8 cellular contexts compared by ENCODE assay signal in genomic region chr3:28348286-28348636, GRCh38. TPM values are rescaled to one million over a fixed set of nuclear protein-coding genes. Genes with fewer than 3 reads are reported as not detected.
DNase-seq lines count a peak whose midpoint lies in the region; TF ChIP-seq lines count a peak whose summit lies in the region.

No MANE protein-coding gene starts in this region.

- peak overlapping the region; percentile 98 for H3K9ac ChIP-seq in Karpas-422 (ENCODE audit: low read length)

- peak overlapping the region; percentile 95 for H3K4me3 Mint-ChIP-seq in dendritic cell treated with granulocyte-macrophage colony-stimulating factor and Interleukin-4, amounts not matched to agents 40 ng/mL and 50 ng/mL, for 4 days

- peak overlapping the region; percentile 100 for H3K27ac Mint-ChIP-seq in dendritic cell treated with granulocyte-macrophage colony-stimulating factor and Interleukin-4, amounts not matched to agents 40 ng/mL and 50 ng/mL, for 4 days

- no peak for TF ChIP-seq CTCF in vagina (IDR thresholded peaks at IDR 0.05)

- H3K27ac ChIP-seq in Karpas-422 (ENCODE audit: low read length) (peak overlapping the region; percentile 68; the same call in 1 of the 2 replicates), vagina (peak overlapping the region; percentile 99)

- no peaks in the 10 kb centered on the region for H3K9me2 ChIP-seq in Karpas-422 (replicated peaks; ENCODE audit: insufficient read depth, low read length)

- H3K27me3 Mint-ChIP-seq in dendritic cell treated with granulocyte-macrophage colony-stimulating factor and Interleukin-4, amounts not matched to agents 40 ng/mL and 50 ng/mL, for 4 days: no peaks in the 10 kb centered on the region

- no peaks in the 10 kb centered on the region; the same call in 1 of the 2 replicates for H4K20me1 ChIP-seq in Karpas-422 (ENCODE audit: insufficient read depth, low read depth, low read length)

- DNase-seq in NCI-H146 treated with DMSO at 0.1 percent for 48 hours (lab: John Stamatoyannopoulos, UW; ENCODE audit: unreplicated experiment): peak; percentile 25
- DNase-seq in NCI-H146 (lab: John Stamatoyannopoulos, UW): no peak
- no peak for DNase-seq in Karpas-422
- peak in 1 of 2 donors; percentile 94 for DNase-seq in vagina (ENCODE audit: extremely low spot score in 2 of 2)
- DNase-seq in NCI-H128 (lab: John Stamatoyannopoulos, UW; ENCODE audit: unreplicated experiment): no peak
- DNase-seq in kidney tubule cell (ENCODE audit: low spot score): no peak

- H3K27me3 ChIP-seq in Karpas-422 (ENCODE audit: low read length) (no peaks in the 10 kb centered on the region), mononuclear cell (ENCODE audit: insufficient read depth, low read length) (no peaks in the 10 kb centered on the region), vagina (no peaks in the 10 kb centered on the region)

- H3K36me3 ChIP-seq in Karpas-422 (ENCODE audit: insufficient read depth, low read length) (no peaks in the 10 kb centered on the region), vagina (peaks cover 0 to 9% of the 10 kb centered on the region in 2 donors)

- H3K4me1 Mint-ChIP-seq in dendritic cell treated with granulocyte-macrophage colony-stimulating factor and Interleukin-4, amounts not matched to agents 40 ng/mL and 50 ng/mL, for 4 days (ENCODE audit: low read depth): peaks cover 39% of the 10 kb centered on the region

- H3K9me3 Mint-ChIP-seq in dendritic cell treated with granulocyte-macrophage colony-stimulating factor and Interleukin-4, amounts not matched to agents 40 ng/mL and 50 ng/mL, for 4 days: peaks cover 14% of the 10 kb centered on the region

- H3K4me3 ChIP-seq in Karpas-422 (ENCODE audit: low read length) (peak overlapping the region; percentile 95), mononuclear cell (ENCODE audit: low read length) (peak overlapping the region; percentile 85), vagina (peak overlapping the region; percentile 62 to 82)

- H3K79me2 ChIP-seq in Karpas-422 (ENCODE audit: low read length): peaks cover 57% of the 10 kb centered on the region

- TF ChIP-seq POLR2A in vagina (IDR thresholded peaks at IDR 0.05): peak in 1 of 2 donors; percentile 6

- peak overlapping the region; percentile 95 for H2AFZ ChIP-seq in Karpas-422 (ENCODE audit: low read length)

- peaks cover 46% of the 10 kb centered on the region for H3K36me3 Mint-ChIP-seq in dendritic cell treated with granulocyte-macrophage colony-stimulating factor and Interleukin-4, amounts not matched to agents 40 ng/mL and 50 ng/mL, for 4 days (ENCODE audit: low read depth)

- H3K9me3 ChIP-seq in Karpas-422 (ENCODE audit: low read length): no peaks in the 10 kb centered on the region
- H3K9me3 ChIP-seq in mononuclear cell (ENCODE audit: low read depth, low read length): peaks cover 8% of the 10 kb centered on the region
- H3K9me3 ChIP-seq in vagina: peaks cover 5% of the 10 kb centered on the region

- intact Hi-C loops in dendritic cell treated with granulocyte-macrophage colony-stimulating factor and Interleukin-4, amounts not matched to agents 40 ng/mL and 50 ng/mL, for 4 days (cut with micrococcal nuclease): loop anchor here (1.0 to 2.0 kb wide), 2 partner anchors 28 to 103 kb away; no protein-coding TSS in a partner anchor
- intact Hi-C loops in vagina (cut with DNase I): no loop called here

- peaks cover 53% of the 10 kb centered on the region for H3K4me1 ChIP-seq in Karpas-422 (ENCODE audit: low read length)
- peaks cover 29% of the 10 kb centered on the region for H3K4me1 ChIP-seq in mononuclear cell (ENCODE audit: insufficient read depth, low read length)
- peaks cover 58% of the 10 kb centered on the region for H3K4me1 ChIP-seq in vagina

- H3K4me2 ChIP-seq in Karpas-422 (ENCODE audit: low read depth, low read length, poor library complexity, severe bottlenecking): peak overlapping the region; percentile 83

RNA-seq across cellular contexts. Expression of gene ZCWPW2, which starts 0.3 kb away (rescaled TPM):
- not detected in 2 replicates for total RNA-seq in Karpas-422 (2014; rRNA removed; shearing (Covaris generic); ENCODE audit: low replicate concordance)
- total RNA-seq in mononuclear cell (not detected), vagina (3.7 TPM)

RNA-seq across cellular contexts. Expression of gene AZI2, which starts 0.4 kb away (rescaled TPM):
- 11.0 and 38.1 TPM in 2 replicates for total RNA-seq in Karpas-422 (2014; rRNA removed; shearing (Covaris generic); ENCODE audit: low replicate concordance)
- total RNA-seq in mononuclear cell (29.2 TPM), vagina (78.1 TPM)
